Comparison of ENCODE assay signal across 27 cellular contexts in the genomic region with DNA sequence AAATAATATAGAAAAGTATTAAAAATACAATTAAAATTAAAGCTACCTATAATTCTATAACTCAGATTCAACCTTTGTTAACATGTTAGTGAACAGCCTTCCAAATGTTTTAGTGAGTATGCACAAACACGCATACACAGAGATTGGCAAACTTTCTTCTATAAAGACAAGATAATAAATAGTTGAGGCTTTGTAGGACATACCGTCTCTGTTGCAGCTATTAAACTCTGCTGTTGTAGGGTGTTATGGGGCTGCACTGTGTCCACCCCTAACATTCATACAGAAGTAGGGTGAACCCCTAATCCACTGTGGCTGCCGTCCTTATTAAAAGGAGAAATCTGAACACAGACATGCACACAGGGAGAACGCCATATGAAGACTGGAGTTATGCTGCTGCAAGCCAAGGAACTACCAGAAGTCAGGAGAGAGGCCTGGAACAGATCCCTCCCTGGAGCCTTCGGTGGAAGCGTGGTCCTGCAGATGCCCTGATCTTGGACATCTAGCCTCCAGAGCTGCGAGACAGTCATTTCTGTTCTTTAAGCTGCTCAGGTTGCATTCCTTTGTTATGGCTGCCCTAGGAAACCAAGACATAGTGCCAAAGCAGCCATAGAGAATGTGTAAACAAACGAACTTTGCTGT.
"Had no signal": no experiment of that assay in that cellular context is flagged by ENCODE, and none has a peak within 500 bp of the region (broad histone marks: within the 10 kb centered on the region; RNA-seq: fewer than 3 reads in every experiment).

No MANE protein-coding gene starts in this region.

- H3K36me3 ChIP-seq: ascending aorta, breast epithelium, colonic mucosa, esophagus squamous epithelium, gastroesophageal sphincter had no signal

- H3K4me1 Mint-ChIP-seq: activated CD4-positive, alpha-beta T cell treated with anti-CD3 and anti-CD28 coated beads for 36 hours; activated CD4-positive, alpha-beta T cell treated with anti-CD3 and anti-CD28 coated beads, Interleukin-2, amount 10 ng/mL, durations not matched to agents 24 days and 14 days; activated naive CD4-positive, alpha-beta T cell treated with anti-CD3 and anti-CD28 coated beads, Interleukin-2, amount 10 ng/mL, durations not matched to agents 7 days and 5 days; activated naive CD8-positive, alpha-beta T cell treated with anti-CD3 and anti-CD28 coated beads, Interleukin-2, amount 10 ng/mL, durations not matched to agents 7 days and 5 days; brain; T-helper 17 cell had no signal

- H3K36me3 Mint-ChIP-seq: activated CD4-positive, alpha-beta memory T cell treated with anti-CD3 and anti-CD28 coated beads for 36 hours; activated naive CD4-positive, alpha-beta T cell treated with anti-CD3 and anti-CD28 coated beads, Interleukin-2, amount 10 ng/mL, durations not matched to agents 7 days and 5 days; activated naive CD4-positive, alpha-beta T cell treated with anti-CD3 and anti-CD28 coated beads, Interleukin-2, amount 50 U/mL, for 72 hours; activated naive CD8-positive, alpha-beta T cell treated with anti-CD3 and anti-CD28 coated beads, Interleukin-2, amount 10 ng/mL, durations not matched to agents 7 days and 5 days; brain had no signal

- H3K4me1 ChIP-seq: breast epithelium, colonic mucosa, esophagus squamous epithelium, gastroesophageal sphincter had no signal

- H3K27me3 ChIP-seq: ascending aorta, breast epithelium, colonic mucosa, esophagus squamous epithelium, gastroesophageal sphincter had no signal

- H3K27me3 Mint-ChIP-seq: activated CD4-positive, alpha-beta memory T cell treated with anti-CD3 and anti-CD28 coated beads for 36 hours; activated CD4-positive, alpha-beta T cell treated with anti-CD3 and anti-CD28 coated beads for 36 hours; activated CD4-positive, alpha-beta T cell treated with anti-CD3 and anti-CD28 coated beads, Interleukin-2, amount 10 ng/mL, durations not matched to agents 24 days and 14 days; activated naive CD4-positive, alpha-beta T cell treated with anti-CD3 and anti-CD28 coated beads, Interleukin-2, amount 10 ng/mL, durations not matched to agents 7 days and 5 days; activated naive CD8-positive, alpha-beta T cell treated with anti-CD3 and anti-CD28 coated beads, Interleukin-2, amount 10 ng/mL, durations not matched to agents 7 days and 5 days; activated T-cell treated with anti-CD3 and anti-CD28 coated beads, Interleukin-2, amount 50 U/mL, for 24 hours; T-helper 17 cell had no signal

- H3K9me3 ChIP-seq: ascending aorta, breast epithelium, colonic mucosa, esophagus squamous epithelium, gastroesophageal sphincter had no signal

- H3K4me3 ChIP-seq: ascending aorta, breast epithelium, colonic mucosa, esophagus squamous epithelium, gastroesophageal sphincter had no signal

- H3K27ac ChIP-seq: ascending aorta, breast epithelium, colonic mucosa, epithelial cell of prostate, esophagus squamous epithelium, gastroesophageal sphincter had no signal

- H3K27ac Mint-ChIP-seq: activated CD4-positive, alpha-beta memory T cell treated with anti-CD3 and anti-CD28 coated beads for 36 hours; activated CD4-positive, alpha-beta T cell treated with anti-CD3 and anti-CD28 coated beads for 36 hours; activated CD4-positive, alpha-beta T cell treated with anti-CD3 and anti-CD28 coated beads, Interleukin-2, amount 10 ng/mL, durations not matched to agents 24 days and 14 days; activated naive CD4-positive, alpha-beta T cell treated with anti-CD3 and anti-CD28 coated beads, Interleukin-2, amount 10 ng/mL, durations not matched to agents 7 days and 5 days; activated naive CD4-positive, alpha-beta T cell treated with anti-CD3 and anti-CD28 coated beads, Interleukin-2, amount 50 U/mL, for 72 hours; activated naive CD8-positive, alpha-beta T cell treated with anti-CD3 and anti-CD28 coated beads, Interleukin-2, amount 10 ng/mL, durations not matched to agents 7 days and 5 days; activated T-cell treated with anti-CD3 and anti-CD28 coated beads, Interleukin-2, amount 50 U/mL, for 24 hours; activated T-cell treated with anti-CD3 and anti-CD28 coated beads, Interleukin-2, amount 50 U/mL, for 72 hours; brain; T-helper 17 cell; T-helper 2 cell treated with Interferon-gamma antibody and Interleukin-4, amounts not matched to agents 5 μg/mL and 100 μg/mL, for 36 hours had no signal

- H3K4me3 Mint-ChIP-seq: activated CD4-positive, alpha-beta memory T cell treated with anti-CD3 and anti-CD28 coated beads for 36 hours; activated CD4-positive, alpha-beta T cell treated with anti-CD3 and anti-CD28 coated beads for 36 hours; activated CD4-positive, alpha-beta T cell treated with anti-CD3 and anti-CD28 coated beads, Interleukin-2, amount 10 ng/mL, durations not matched to agents 24 days and 14 days; activated naive CD4-positive, alpha-beta T cell treated with anti-CD3 and anti-CD28 coated beads, Interleukin-2, amount 10 ng/mL, durations not matched to agents 7 days and 5 days; activated naive CD8-positive, alpha-beta T cell treated with anti-CD3 and anti-CD28 coated beads, Interleukin-2, amount 10 ng/mL, durations not matched to agents 7 days and 5 days; activated T-cell treated with anti-CD3 and anti-CD28 coated beads, Interleukin-2, amount 50 U/mL, for 24 hours; activated T-cell treated with anti-CD3 and anti-CD28 coated beads, Interleukin-2, amount 50 U/mL, for 72 hours; brain; T-helper 17 cell; T-helper 2 cell treated with Interferon-gamma antibody and Interleukin-4, amounts not matched to agents 5 μg/mL and 100 μg/mL, for 36 hours had no signal

- DNase-seq: activated CD4-positive, alpha-beta memory T cell treated with anti-CD3 and anti-CD28 coated beads for 36 hours; activated CD4-positive, alpha-beta T cell treated with anti-CD3 and anti-CD28 coated beads for 36 hours; activated CD4-positive, alpha-beta T cell treated with anti-CD3 and anti-CD28 coated beads, Interleukin-2, amount 10 ng/mL, durations not matched to agents 24 days and 14 days; activated CD4-positive, CD25-positive, alpha-beta regulatory T cell; activated CD4-positive, CD25-positive, alpha-beta regulatory T cell treated with anti-CD3 and anti-CD28 coated beads, Interleukin-2, amount 50 U/mL, for 72 hours; activated CD8-positive, alpha-beta memory T cell treated with anti-CD3 and anti-CD28 coated beads, Interleukin-2, amount 50 U/mL, for 48 hours; activated gamma-delta T cell; activated naive CD4-positive, alpha-beta T cell; activated naive CD4-positive, alpha-beta T cell treated with anti-CD3 and anti-CD28 coated beads, Interleukin-2, amount 10 ng/mL, durations not matched to agents 7 days and 5 days; activated naive CD8-positive, alpha-beta T cell treated with anti-CD3 and anti-CD28 coated beads, Interleukin-2, amount 10 ng/mL, durations not matched to agents 7 days and 5 days; activated T-cell treated with anti-CD3 and anti-CD28 coated beads for 4 hours; activated T-cell treated with anti-CD3 and anti-CD28 coated beads, Interleukin-2, amount 50 U/mL, for 24 hours; activated T-cell treated with anti-CD3 and anti-CD28 coated beads, Interleukin-2, amount 50 U/mL, for 72 hours; colonic mucosa; effector CD8-positive, alpha-beta T cell; esophagus squamous epithelium; foreskin melanocyte; T-helper 1 cell; T-helper 17 cell; T1000 had no signal

- ATAC-seq: activated CD4-positive, alpha-beta T cell treated with anti-CD3 and anti-CD28 coated beads for 36 hours; activated naive CD4-positive, alpha-beta T cell treated with anti-CD3 and anti-CD28 coated beads, Interleukin-2, amount 50 U/mL, for 72 hours; activated T-cell treated with anti-CD3 and anti-CD28 coated beads, Interleukin-2, amount 50 U/mL, for 72 hours; gastroesophageal sphincter; T-helper 17 cell had no signal
